In the genomic region with DNA sequence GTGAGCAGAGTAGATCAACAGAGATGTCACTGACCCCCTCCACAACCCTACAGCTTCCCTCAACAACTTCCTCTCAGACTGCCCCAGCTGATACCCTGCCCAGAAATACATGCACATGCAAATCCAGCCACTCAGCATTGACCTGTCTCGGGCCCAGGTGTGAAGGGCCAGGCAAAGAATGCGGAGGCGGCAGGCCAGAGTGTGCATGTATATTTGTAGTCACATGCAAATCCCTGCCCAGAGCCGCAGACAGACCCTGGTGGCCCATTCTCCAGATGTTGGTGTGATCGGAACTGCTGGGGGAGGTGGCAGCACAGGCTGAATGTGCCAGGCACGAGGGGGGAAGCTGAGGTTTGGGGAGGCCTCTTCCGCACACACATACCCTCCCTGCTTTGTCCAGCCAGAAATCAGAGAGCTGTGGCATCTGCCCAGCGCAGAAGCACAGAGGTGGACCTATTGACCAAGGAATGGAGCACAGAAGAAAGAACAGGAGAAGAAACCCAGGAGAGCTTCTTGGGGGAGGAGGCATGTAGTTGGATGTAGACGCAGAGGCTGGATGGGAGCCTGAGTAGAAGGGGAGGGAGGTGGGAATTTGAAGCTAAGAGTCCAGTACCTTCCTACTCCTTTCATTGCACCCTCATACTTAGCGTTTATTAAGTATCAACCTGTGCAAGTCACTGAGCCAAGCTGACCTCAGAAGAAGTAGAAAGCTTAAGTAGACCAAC, we compare ENCODE assay signal across 1 cellular context.
TF ChIP-seq lines count a peak whose summit lies in the region.

No MANE protein-coding gene starts in this region.

TF ChIP-seq in HepG2, 621 proteins besides CTCF, POLR2A, EP300 and RAD21:
- no peak for TF ChIP-seq ZNF891 (CRISPR knock-in tag; IDR thresholded peaks at IDR 0.05)
- TF ChIP-seq KDM5B (CRISPR knock-in tag; IDR thresholded peaks at IDR 0.05; ENCODE audit: borderline replicate concordance): no peak
- TF ChIP-seq ZNF263 (CRISPR knock-in tag; IDR thresholded peaks at IDR 0.05): no peak
- TF ChIP-seq ZNF75D (CRISPR knock-in tag; IDR thresholded peaks at IDR 0.05; ENCODE audit: borderline replicate concordance): no peak
- TF ChIP-seq POGZ (CRISPR knock-in tag; IDR thresholded peaks at IDR 0.05): no peak
- TF ChIP-seq TBL1XR1 (IDR thresholded peaks at IDR 0.05; ENCODE audit: borderline replicate concordance, low read length, partially characterized antibody): no peak
- no peak for TF ChIP-seq ZNF34 (CRISPR knock-in tag; IDR thresholded peaks at IDR 0.05; ENCODE audit: borderline replicate concordance)
- no peak for TF ChIP-seq THAP11 (CRISPR knock-in tag; IDR thresholded peaks at IDR 0.05)
- TF ChIP-seq THYN1 (CRISPR knock-in tag; IDR thresholded peaks at IDR 0.05; ENCODE audit: borderline replicate concordance, low read depth): no peak
- TF ChIP-seq HIVEP1 (CRISPR knock-in tag; IDR thresholded peaks at IDR 0.05): no peak
- TF ChIP-seq ZNF607 (CRISPR knock-in tag; IDR thresholded peaks at IDR 0.05; ENCODE audit: borderline replicate concordance): no peak
- TF ChIP-seq, protein P1, sequence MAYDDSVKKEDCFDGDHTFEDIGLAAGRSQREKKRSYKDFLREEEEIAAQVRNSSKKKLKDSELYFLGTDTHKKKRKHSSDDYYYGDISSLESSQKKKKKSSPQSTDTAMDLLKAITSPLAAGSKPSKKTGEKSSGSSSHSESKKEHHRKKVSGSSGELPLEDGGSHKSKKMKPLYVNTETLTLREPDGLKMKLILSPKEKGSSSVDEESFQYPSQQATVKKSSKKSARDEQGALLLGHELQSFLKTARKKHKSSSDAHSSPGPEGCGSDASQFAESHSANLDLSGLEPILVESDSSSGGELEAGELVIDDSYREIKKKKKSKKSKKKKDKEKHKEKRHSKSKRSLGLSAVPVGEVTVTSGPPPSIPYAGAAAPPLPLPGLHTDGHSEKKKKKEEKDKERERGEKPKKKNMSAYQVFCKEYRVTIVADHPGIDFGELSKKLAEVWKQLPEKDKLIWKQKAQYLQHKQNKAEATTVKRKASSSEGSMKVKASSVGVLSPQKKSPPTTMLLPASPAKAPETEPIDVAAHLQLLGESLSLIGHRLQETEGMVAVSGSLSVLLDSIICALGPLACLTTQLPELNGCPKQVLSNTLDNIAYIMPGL (CRISPR knock-in tag; IDR thresholded peaks at IDR 0.05; ENCODE audit: borderline replicate concordance in 1 of 2, low read depth in 1 of 2): no peak
- no peak for TF ChIP-seq ZSCAN22 (CRISPR knock-in tag; IDR thresholded peaks at IDR 0.05)
- no peak for TF ChIP-seq ZNF382 (CRISPR knock-in tag; IDR thresholded peaks at IDR 0.05; ENCODE audit: borderline replicate concordance)
- TF ChIP-seq ZNF572 (CRISPR knock-in tag; IDR thresholded peaks at IDR 0.05): no peak
- TF ChIP-seq, protein P2, sequence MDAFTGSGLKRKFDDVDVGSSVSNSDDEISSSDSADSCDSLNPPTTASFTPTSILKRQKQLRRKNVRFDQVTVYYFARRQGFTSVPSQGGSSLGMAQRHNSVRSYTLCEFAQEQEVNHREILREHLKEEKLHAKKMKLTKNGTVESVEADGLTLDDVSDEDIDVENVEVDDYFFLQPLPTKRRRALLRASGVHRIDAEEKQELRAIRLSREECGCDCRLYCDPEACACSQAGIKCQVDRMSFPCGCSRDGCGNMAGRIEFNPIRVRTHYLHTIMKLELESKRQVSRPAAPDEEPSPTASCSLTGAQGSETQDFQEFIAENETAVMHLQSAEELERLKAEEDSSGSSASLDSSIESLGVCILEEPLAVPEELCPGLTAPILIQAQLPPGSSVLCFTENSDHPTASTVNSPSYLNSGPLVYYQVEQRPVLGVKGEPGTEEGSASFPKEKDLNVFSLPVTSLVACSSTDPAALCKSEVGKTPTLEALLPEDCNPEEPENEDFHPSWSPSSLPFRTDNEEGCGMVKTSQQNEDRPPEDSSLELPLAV (CRISPR knock-in tag; conservative IDR thresholded peaks at IDR 0.05; ENCODE audit: low read depth): no peak
- TF ChIP-seq FOXA3 (CRISPR knock-in tag; IDR thresholded peaks at IDR 0.05): no peak
- no peak for TF ChIP-seq TMF1 (CRISPR knock-in tag; IDR thresholded peaks at IDR 0.05; ENCODE audit: low read depth)
- TF ChIP-seq, protein P3, sequence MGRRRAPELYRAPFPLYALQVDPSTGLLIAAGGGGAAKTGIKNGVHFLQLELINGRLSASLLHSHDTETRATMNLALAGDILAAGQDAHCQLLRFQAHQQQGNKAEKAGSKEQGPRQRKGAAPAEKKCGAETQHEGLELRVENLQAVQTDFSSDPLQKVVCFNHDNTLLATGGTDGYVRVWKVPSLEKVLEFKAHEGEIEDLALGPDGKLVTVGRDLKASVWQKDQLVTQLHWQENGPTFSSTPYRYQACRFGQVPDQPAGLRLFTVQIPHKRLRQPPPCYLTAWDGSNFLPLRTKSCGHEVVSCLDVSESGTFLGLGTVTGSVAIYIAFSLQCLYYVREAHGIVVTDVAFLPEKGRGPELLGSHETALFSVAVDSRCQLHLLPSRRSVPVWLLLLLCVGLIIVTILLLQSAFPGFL (CRISPR knock-in tag; IDR thresholded peaks at IDR 0.05): no peak
- TF ChIP-seq ZNF781 (CRISPR knock-in tag; IDR thresholded peaks at IDR 0.05; ENCODE audit: borderline replicate concordance, not compliant biosample characterization): no peak
